In the genomic region with DNA sequence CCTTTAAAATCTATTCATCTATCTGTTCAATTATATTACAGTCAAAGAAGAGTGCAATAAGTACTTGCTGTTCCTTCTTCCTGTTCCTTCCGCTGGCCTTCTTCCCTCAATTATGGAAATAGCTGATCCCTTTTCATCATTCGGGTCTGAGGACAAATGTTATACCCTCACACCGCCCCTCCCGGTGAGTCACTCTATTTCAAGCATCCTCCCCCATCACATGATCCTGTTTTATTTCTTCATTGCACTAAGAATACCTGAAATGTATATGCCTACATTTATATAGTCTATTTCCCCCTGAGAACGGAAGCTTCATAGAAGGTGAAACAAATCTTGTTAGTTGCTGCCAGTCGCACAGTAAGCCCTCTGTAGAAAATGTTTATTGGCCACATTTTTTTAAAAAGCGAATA, we compare ENCODE assay signal across 8 cellular contexts. TPM values are rescaled to one million over a fixed set of nuclear protein-coding genes. Genes with fewer than 3 reads are reported as not detected.
DNase-seq lines count a peak whose midpoint lies in the region; ATAC-seq and TF ChIP-seq lines count a peak whose summit lies in the region.

No MANE protein-coding gene starts in this region.

- H3F3A ChIP-seq in PC-9 (ENCODE audit: insufficient read depth, low read depth) = peaks cover 42% of the 10 kb centered on the region

- POLR2A ChIA-PET in PC-9 (lab: Charles Lee; ENCODE audit: unreplicated experiment) = interaction anchor here (0.5 to 1.2 kb wide), 5 partner anchors 45 to 1500 kb away, joined by 3 to 7 read pairs (median 3); no protein-coding TSS in a partner anchor

- H3K79me2 ChIP-seq in PC-9 (ENCODE audit: low read depth) = peaks cover 92% of the 10 kb centered on the region

- peak overlapping the region; percentile 98 for H3K27ac ChIP-seq in PC-9
- peak overlapping the region; percentile 95 for H3K27ac ChIP-seq in muscle layer of duodenum (ENCODE audit: low read length)

- CTCF ChIA-PET in PC-9 (lab: Charles Lee) = interaction anchor here (0.5 kb wide), 1 partner anchor 107 kb away, joined by 3 read pairs; no protein-coding TSS in a partner anchor

- H3K27me3 ChIP-seq in PC-9 (ENCODE audit: insufficient read depth, low read depth) (no peaks in the 10 kb centered on the region), muscle layer of duodenum (ENCODE audit: low read depth, low read length) (no peaks in the 10 kb centered on the region)

- H3K4me1 Mint-ChIP-seq in central memory CD8-positive, alpha-beta T cell = peaks cover 11% of the 10 kb centered on the region

- peaks cover 18% of the 10 kb centered on the region for H3K36me3 Mint-ChIP-seq in central memory CD8-positive, alpha-beta T cell (ENCODE audit: insufficient read depth)

- peaks cover 43% of the 10 kb centered on the region; the same call in 1 of the 2 replicates for H3K36me3 ChIP-seq in PC-9 (ENCODE audit: low read depth)
- no peaks in the 10 kb centered on the region for H3K36me3 ChIP-seq in muscle layer of duodenum (ENCODE audit: control insufficient read depth in 1 of 2, insufficient read depth in 2 of 2, low read length in 2 of 2)

- no peak for TF ChIP-seq CTCF in GM12875 (IDR thresholded peaks at IDR 0.05; ENCODE audit: borderline replicate concordance, insufficient read depth, low read depth, low read length)
- no peak for TF ChIP-seq CTCF in PC-9 (conservative IDR thresholded peaks at IDR 0.05)

- H4K20me1 ChIP-seq in PC-9 (ENCODE audit: insufficient read depth) = peaks cover 32% of the 10 kb centered on the region

- H3K27ac Mint-ChIP-seq in central memory CD8-positive, alpha-beta T cell (ENCODE audit: low read depth) = no peak overlapping the region

- H2AFZ ChIP-seq in PC-9 = no peak overlapping the region

- no TSS peak for BruUV-seq in PC-9 (replicated peaks; lab: Mats Ljungman, UMichigan)

- peak overlapping the region; percentile 93 for H3K4me2 ChIP-seq in PC-9

- H3K4me3 Mint-ChIP-seq in central memory CD8-positive, alpha-beta T cell = no peak overlapping the region

- DNase-seq in A172 (ENCODE audit: low spot score) (peak; percentile 69), PC-9 (peak; percentile 36 to 80), NCI-H1930 (lab: John Stamatoyannopoulos, UW) (no peak), occipital lobe (lab: John Stamatoyannopoulos, UW) (no peak)
- DNase-seq in central memory CD8-positive, alpha-beta T cell (ENCODE audit: low spot score in 2 of 2) = peak in 1 of 2 donors; percentile 18

- peak; percentile 29 for ATAC-seq in central memory CD8-positive, alpha-beta T cell (replicated peaks; ENCODE audit: extremely low read depth, poor library complexity, severe bottlenecking)
- ATAC-seq in GM21360 (IDR thresholded peaks at IDR 0.05; ENCODE audit: unreplicated experiment) = no peak

- H3K27me3 Mint-ChIP-seq in central memory CD8-positive, alpha-beta T cell = no peaks in the 10 kb centered on the region

- H3K9me3 Mint-ChIP-seq in central memory CD8-positive, alpha-beta T cell = no peaks in the 10 kb centered on the region

- intact Hi-C loops in PC-9 (cut with micrococcal nuclease; ENCODE audit: unreplicated experiment) = loop anchor here (5.0 to 10.0 kb wide), 7 partner anchors 106 to 1008 kb away; partner anchors contain the start of genes AMIGO2, PCED1B and SLC38A2

- H3K4me3 ChIP-seq in GM12875 (ENCODE audit: low read depth, low read length) = peak overlapping the region; percentile 87
- H3K4me3 ChIP-seq in PC-9 = peak overlapping the region; percentile 89
- peak overlapping the region; percentile 86 to 92 for H3K4me3 ChIP-seq in muscle layer of duodenum (ENCODE audit: low read depth in 1 of 2, low read length in 2 of 2)

- no peaks in the 10 kb centered on the region for H3K9me3 ChIP-seq in PC-9 (ENCODE audit: insufficient read depth, low read depth)
- H3K9me3 ChIP-seq in muscle layer of duodenum (ENCODE audit: control insufficient read depth in 1 of 2, low read length in 2 of 2) = no peaks in the 10 kb centered on the region

- peaks cover 58% of the 10 kb centered on the region for H3K4me1 ChIP-seq in PC-9 (replicated peaks; ENCODE audit: insufficient read depth)
- peaks cover 0 to 35% of the 10 kb centered on the region in 2 donors for H3K4me1 ChIP-seq in muscle layer of duodenum (ENCODE audit: control insufficient read depth in 1 of 2, insufficient read depth in 2 of 2, low read length in 2 of 2)

- H3K9me2 ChIP-seq in PC-9 (ENCODE audit: insufficient read depth) = no peaks in the 10 kb centered on the region

RNA-seq across cellular contexts. Expression of gene SLC38A1, which starts 2.5 kb away (rescaled TPM):
- total RNA-seq in A172 (2014; rRNA removed; shearing (Covaris generic)) = 89.2 and 91.2 TPM in 2 replicates
- total RNA-seq in PC-9 (2021) = 77.7 and 131 TPM in 2 replicates
- total RNA-seq in occipital lobe = 310 TPM

Comparison
In these comparisons a context has a peak if more than half of its experiments do, and no peak if none do; other contexts are left out.
1. DNase-seq: peak in A172 (single experiment) and PC-9 (2 of 2); none in NCI-H1930 (0 of 2) and occipital lobe (single experiment).
2. Peak in every context shown above with its lines, with median percentiles within 50 percentile points of each other: H3K4me3 ChIP-seq.